Comparison of ENCODE assay signal across 9 cellular contexts in the genomic region with DNA sequence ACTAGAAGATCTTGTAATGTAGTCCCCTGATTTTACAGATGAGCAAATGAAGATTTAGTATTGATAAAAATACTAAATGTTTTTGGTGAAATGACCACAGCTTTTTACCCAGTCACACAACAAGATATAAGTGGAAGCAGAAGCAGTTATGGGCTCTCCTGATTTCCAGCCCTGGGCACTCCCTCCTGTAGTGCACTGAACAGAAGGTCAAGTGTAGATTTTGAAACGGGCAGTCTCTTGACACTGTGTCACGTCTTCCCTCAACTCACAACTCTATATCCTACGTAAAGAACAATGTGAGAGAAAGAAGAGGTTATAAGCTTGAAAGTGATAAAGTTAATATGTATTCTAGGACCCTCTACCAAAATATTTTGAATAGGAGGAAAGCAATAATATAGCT.
"Had no signal": no experiment of that assay in that cellular context is flagged by ENCODE, and none has a peak within 500 bp of the region (broad histone marks: within the 10 kb centered on the region; RNA-seq: fewer than 3 reads in every experiment).

No MANE protein-coding gene starts in this region.

- H3K36me3 ChIP-seq: HAP-1 had no signal

- H3K4me2 ChIP-seq: GM23338 had no signal

- DNase-seq: GM23248, GOT3, H7, H9, HCEC 1CT, HFFc6 had no signal

- H3K27ac ChIP-seq: GM23248 had no signal

- H3K4me1 ChIP-seq: HAP-1 had no signal

- H3K9me3 ChIP-seq: HAP-1 had no signal

- H2AFZ ChIP-seq: GM23248, GM23338 had no signal

- H3K4me3 ChIP-seq: GM23248, GM23338, HAP-1 had no signal

- H3K9ac ChIP-seq: GM23248 had no signal

- ATAC-seq: GM23338, HCT116 had no signal
